29 cellular contexts compared by ENCODE assay signal in the genomic region with DNA sequence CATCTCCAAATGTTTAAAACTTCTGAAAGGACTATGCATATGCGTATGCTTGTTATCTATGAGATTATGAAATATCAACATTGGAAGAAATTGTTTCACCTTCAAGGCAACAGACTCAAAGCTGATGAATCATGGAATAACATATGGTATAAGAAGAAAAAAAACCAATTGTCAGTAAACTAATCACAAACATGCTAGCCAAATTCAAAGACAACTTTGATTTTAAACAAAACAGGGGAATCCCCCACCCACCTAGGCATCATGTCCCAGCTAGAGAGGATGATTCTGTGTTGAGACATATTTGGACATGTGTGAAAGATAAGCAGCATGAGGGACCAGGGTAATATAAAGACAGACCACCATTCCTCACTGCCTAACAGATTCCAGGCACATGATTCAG.
DNase-seq lines count a peak whose midpoint lies in the region; ATAC-seq and TF ChIP-seq lines count a peak whose summit lies in the region.
"Had no signal": no experiment of that assay in that cellular context is flagged by ENCODE, and none has a peak within 500 bp of the region (broad histone marks: within the 10 kb centered on the region; RNA-seq: fewer than 3 reads in every experiment).

No MANE protein-coding gene starts in this region.

- H3K4me3 ChIP-seq in GM23248 (no peak overlapping the region), fibroblast of villous mesenchyme (ENCODE audit: low read depth, low read length) (no peak overlapping the region)
- H3K4me3 ChIP-seq: A549, body of pancreas, dorsolateral prefrontal cortex, mucosa of descending colon, prostate gland, right lobe of liver had no signal

- peaks cover 9% of the 10 kb centered on the region for H3K4me1 Mint-ChIP-seq in activated CD8-positive, alpha-beta T cell treated with anti-CD3 and anti-CD28 coated beads for 36 hours (ENCODE audit: low read depth)
- no peaks in the 10 kb centered on the region for H3K4me1 Mint-ChIP-seq in activated CD8-positive, alpha-beta T cell treated with anti-CD3 and anti-CD28 coated beads, Interleukin-2, amount 10 ng/mL, durations not matched to agents 7 days and 5 days (ENCODE audit: low read depth)
- H3K4me1 Mint-ChIP-seq: immature natural killer cell, natural killer cell had no signal

- in situ Hi-C loops in GM23248 (cut with MboI) = no loop called here
- in situ Hi-C loops in KBM-7 (cut with MboI; ENCODE audit: low pct_unique_long_range_greater_than_20kb, low sequenced_read_pairs) = no loop called here

- no peak overlapping the region for H3K27ac Mint-ChIP-seq in activated CD8-positive, alpha-beta T cell treated with anti-CD3 and anti-CD28 coated beads for 36 hours
- H3K27ac Mint-ChIP-seq in activated CD8-positive, alpha-beta T cell treated with anti-CD3 and anti-CD28 coated beads, Interleukin-2, amount 10 ng/mL, durations not matched to agents 7 days and 5 days = no peak overlapping the region
- H3K27ac Mint-ChIP-seq: CD4-positive, alpha-beta T cell; immature natural killer cell; natural killer cell had no signal

- no peak overlapping the region for H2AFZ ChIP-seq in GM23248

- intact Hi-C loops in activated CD8-positive, alpha-beta T cell treated with anti-CD3 and anti-CD28 coated beads for 36 hours (cut with micrococcal nuclease) = no loop called here

- no peaks in the 10 kb centered on the region for H3K79me2 ChIP-seq in GM23248 (ENCODE audit: insufficient read depth)

- peak; percentile 23 for DNase-seq in activated CD8-positive, alpha-beta T cell treated with anti-CD3 and anti-CD28 coated beads for 36 hours
- DNase-seq in activated CD8-positive, alpha-beta T cell treated with anti-CD3 and anti-CD28 coated beads, Interleukin-2, amount 10 ng/mL, durations not matched to agents 7 days and 5 days = no peak
- DNase-seq in GM23248 = peak; percentile 13
- DNase-seq in amniotic epithelial cell (ENCODE audit: low read depth) = peak; percentile 62
- DNase-seq in fibroblast of villous mesenchyme (ENCODE audit: low read depth) = peak; percentile 47
- no peak for DNase-seq in DMS114 treated with DMSO at 0.1 percent for 48 hours (lab: John Stamatoyannopoulos, UW; ENCODE audit: unreplicated experiment)
- no peak for DNase-seq in KBM-7
- DNase-seq: activated gamma-delta T cell; activated T-cell treated with anti-CD3 and anti-CD28 coated beads, Interleukin-2, amount 50 U/mL, for 1 hour; AML-193; body of pancreas; CD4-positive, alpha-beta T cell; DND-41; dorsolateral prefrontal cortex; immature natural killer cell; left colon; mucosa of descending colon; natural killer cell; NCI-H1417 treated with DMSO at 0.1 percent for 48 hours; NCI-H2081; NCI-H345; occipital lobe; right lobe of liver; SIG-M5; stimulated activated naive CD4-positive, alpha-beta T cell treated with Interleukin-2 at 50 U/mL for 16 hours had no signal

- no peak overlapping the region for H3K27ac ChIP-seq in GM23248
- H3K27ac ChIP-seq: A549, body of pancreas, dorsolateral prefrontal cortex, KMS-11, prostate gland, right lobe of liver had no signal

- CTCF ChIA-PET in activated CD8-positive, alpha-beta T cell treated with anti-CD3 and anti-CD28 coated beads for 36 hours (lab: Charles Lee) = interaction anchor here (1.8 kb wide), 1 partner anchor 9 kb away, joined by 5 read pairs; no protein-coding TSS in a partner anchor
- CTCF ChIA-PET in activated CD8-positive, alpha-beta T cell treated with anti-CD3 and anti-CD28 coated beads, Interleukin-2, amount 10 ng/mL, durations not matched to agents 7 days and 5 days (lab: Charles Lee) = interaction anchor here (1.6 kb wide), 1 partner anchor 16 kb away, joined by 6 read pairs; no protein-coding TSS in a partner anchor

- no peaks in the 10 kb centered on the region for H3K9me2 ChIP-seq in GM23248 (ENCODE audit: insufficient read depth)

- H3F3A ChIP-seq in GM23248 (ENCODE audit: insufficient read depth) = 0 out of 2 replicates have a peak, but pooled peaks cover 13% of the 10 kb centered on the region

- H3K36me3 Mint-ChIP-seq in activated CD8-positive, alpha-beta T cell treated with anti-CD3 and anti-CD28 coated beads for 36 hours (ENCODE audit: low read depth) = no peaks in the 10 kb centered on the region
- no peaks in the 10 kb centered on the region for H3K36me3 Mint-ChIP-seq in activated CD8-positive, alpha-beta T cell treated with anti-CD3 and anti-CD28 coated beads, Interleukin-2, amount 10 ng/mL, durations not matched to agents 7 days and 5 days (ENCODE audit: low read depth)
- H3K36me3 Mint-ChIP-seq: natural killer cell had no signal

- no peaks in the 10 kb centered on the region for H3K36me3 ChIP-seq in GM23248 (ENCODE audit: low read depth)
- H3K36me3 ChIP-seq: prostate gland, right lobe of liver had no signal

- H3K27me3 ChIP-seq in GM23248 (replicated peaks; ENCODE audit: insufficient read depth) = no peaks in the 10 kb centered on the region
- H3K27me3 ChIP-seq: body of pancreas, dorsolateral prefrontal cortex, right lobe of liver had no signal

- POLR2A ChIA-PET in activated CD8-positive, alpha-beta T cell treated with anti-CD3 and anti-CD28 coated beads for 36 hours (lab: Charles Lee) = no interaction called here
- POLR2A ChIA-PET in activated CD8-positive, alpha-beta T cell treated with anti-CD3 and anti-CD28 coated beads, Interleukin-2, amount 10 ng/mL, durations not matched to agents 7 days and 5 days (lab: Charles Lee) = no interaction called here

- no peaks in the 10 kb centered on the region for H3K9me3 Mint-ChIP-seq in activated CD8-positive, alpha-beta T cell treated with anti-CD3 and anti-CD28 coated beads for 36 hours
- H3K9me3 Mint-ChIP-seq in activated CD8-positive, alpha-beta T cell treated with anti-CD3 and anti-CD28 coated beads, Interleukin-2, amount 10 ng/mL, durations not matched to agents 7 days and 5 days (ENCODE audit: insufficient read depth) = no peaks in the 10 kb centered on the region
- H3K9me3 Mint-ChIP-seq: CD4-positive, alpha-beta T cell; immature natural killer cell; natural killer cell had no signal

- WGBS in GM23248 (ENCODE audit: low coverage in 1 of 2, low lambda C conversion rate in 2 of 2, missing lambda C conversion rate in 2 of 2), 2 experiments = 81 to 91% methylated on average over 1 of the region's 1 CpG

- H3K4me3 Mint-ChIP-seq in activated CD8-positive, alpha-beta T cell treated with anti-CD3 and anti-CD28 coated beads for 36 hours = no peak overlapping the region
- no peak overlapping the region for H3K4me3 Mint-ChIP-seq in activated CD8-positive, alpha-beta T cell treated with anti-CD3 and anti-CD28 coated beads, Interleukin-2, amount 10 ng/mL, durations not matched to agents 7 days and 5 days
- H3K4me3 Mint-ChIP-seq: CD4-positive, alpha-beta T cell; immature natural killer cell; natural killer cell had no signal

- ATAC-seq in activated CD8-positive, alpha-beta T cell treated with anti-CD3 and anti-CD28 coated beads for 36 hours = peak; percentile 42
- ATAC-seq in activated CD8-positive, alpha-beta T cell treated with anti-CD3 and anti-CD28 coated beads, Interleukin-2, amount 10 ng/mL, durations not matched to agents 7 days and 5 days = no peak
- ATAC-seq in HG03039 (IDR thresholded peaks at IDR 0.05; ENCODE audit: unreplicated experiment) = no peak
- ATAC-seq: A549, body of pancreas, left colon, mucosa of descending colon, natural killer cell, right lobe of liver had no signal

- H3K27me3 Mint-ChIP-seq in activated CD8-positive, alpha-beta T cell treated with anti-CD3 and anti-CD28 coated beads for 36 hours = no peaks in the 10 kb centered on the region
- H3K27me3 Mint-ChIP-seq in activated CD8-positive, alpha-beta T cell treated with anti-CD3 and anti-CD28 coated beads, Interleukin-2, amount 10 ng/mL, durations not matched to agents 7 days and 5 days (ENCODE audit: low read depth) = no peaks in the 10 kb centered on the region
- H3K27me3 Mint-ChIP-seq: CD4-positive, alpha-beta T cell had no signal

- no peaks in the 10 kb centered on the region for H3K4me1 ChIP-seq in GM23248 (ENCODE audit: insufficient read depth)
- H3K4me1 ChIP-seq: A549, body of pancreas, prostate gland, right lobe of liver had no signal

- no peak overlapping the region for H3K9ac ChIP-seq in GM23248
- H3K9ac ChIP-seq: KMS-11 had no signal

- H4K20me1 ChIP-seq in GM23248 (ENCODE audit: insufficient read depth) = no peaks in the 10 kb centered on the region

- H3K9me3 ChIP-seq in GM23248 (ENCODE audit: low read depth) = no peaks in the 10 kb centered on the region
- H3K9me3 ChIP-seq: A549, body of pancreas, mucosa of descending colon, prostate gland, right lobe of liver had no signal

- H3K4me2 ChIP-seq in GM23248 (ENCODE audit: unreplicated experiment) = no peak overlapping the region
- H3K4me2 ChIP-seq: A549, KMS-11 had no signal

- TF ChIP-seq CTCF in activated CD8-positive, alpha-beta T cell treated with anti-CD3 and anti-CD28 coated beads for 36 hours (IDR thresholded peaks at IDR 0.05) = no peak
- no peak for TF ChIP-seq CTCF in fibroblast of villous mesenchyme (IDR thresholded peaks at IDR 0.05; ENCODE audit: insufficient read depth, low read depth, low read length)

Comparison
In these comparisons a context has a peak if more than half of its experiments do, and no peak if none do; other contexts are left out.
1. DNase-seq: peak in activated CD8-positive, alpha-beta T cell treated with anti-CD3 and anti-CD28 coated beads for 36 hours (single experiment), GM23248 (single experiment), amniotic epithelial cell (single experiment) and fibroblast of villous mesenchyme (single experiment); none in activated CD8-positive, alpha-beta T cell treated with anti-CD3 and anti-CD28 coated beads, Interleukin-2, amount 10 ng/mL, durations not matched to agents 7 days and 5 days (single experiment), DMS114 treated with DMSO at 0.1 percent for 48 hours (single experiment) and KBM-7 (single experiment).